15 cellular contexts compared by ENCODE assay signal in genomic region chr15:71261934-71262333, GRCh38.
"Had no signal": no experiment of that assay in that cellular context is flagged by ENCODE, and none has a peak within 500 bp of the region (broad histone marks: within the 10 kb centered on the region; RNA-seq: fewer than 3 reads in every experiment).

No MANE protein-coding gene starts in this region.

- H3K4me2 ChIP-seq: neural progenitor cell had no signal

- H3K36me3 ChIP-seq: neural progenitor cell, right lobe of liver, spleen had no signal

- ATAC-seq: activated T-helper 17 cell treated with anti-CD3 and anti-CD28 coated beads, Interleukin-2, amount 50 U/mL, for 72 hours; right lobe of liver; stimulated activated naive CD8-positive, alpha-beta T cell treated with anti-CD3 and anti-CD28 coated beads, Interleukin-15, amount 100 ng/mL, for 72 hours had no signal

- DNase-seq: activated CD4-positive, alpha-beta T cell treated with anti-CD3 and anti-CD28 coated beads for 1 hour; activated CD4-positive, alpha-beta T cell treated with anti-CD3 and anti-CD28 coated beads, Interleukin-2, amount 50 U/mL, for 4 hours; activated naive CD4-positive, alpha-beta T cell treated with anti-CD3 and anti-CD28 coated beads for 36 hours; activated T-cell treated with anti-CD3 and anti-CD28 coated beads for 4 hours; erythroblast; hypothalamus; kidney glomerular epithelial cell; right lobe of liver; spleen; stimulated activated naive CD8-positive, alpha-beta T cell treated with anti-CD3 and anti-CD28 coated beads, Interleukin-15, amount 100 ng/mL, for 72 hours; T-helper 1 cell; T1000; upper lobe of left lung had no signal

- H2AFZ ChIP-seq: neural progenitor cell had no signal

- H3K9ac ChIP-seq: neural progenitor cell had no signal

- H3K4me3 ChIP-seq: neural progenitor cell, right lobe of liver, spleen, upper lobe of left lung had no signal

- H3K4me1 ChIP-seq: neural progenitor cell, right lobe of liver, spleen, upper lobe of left lung had no signal

- H3K27ac ChIP-seq: neural progenitor cell, right lobe of liver, spleen, upper lobe of left lung had no signal

- H3K9me3 ChIP-seq: right lobe of liver, upper lobe of left lung had no signal

- H3K27me3 ChIP-seq: neural progenitor cell, right lobe of liver, upper lobe of left lung had no signal
